In genomic region chr7:47518827-47519226, GRCh38 we compare ENCODE assay signal across 1 cellular context.
TF ChIP-seq lines count a peak whose summit lies in the region.

No MANE protein-coding gene starts in this region.

TF ChIP-seq in GM23338, 12 proteins besides CTCF, POLR2A, EP300 and RAD21 (continued from another document):
- TF ChIP-seq, protein P1, sequence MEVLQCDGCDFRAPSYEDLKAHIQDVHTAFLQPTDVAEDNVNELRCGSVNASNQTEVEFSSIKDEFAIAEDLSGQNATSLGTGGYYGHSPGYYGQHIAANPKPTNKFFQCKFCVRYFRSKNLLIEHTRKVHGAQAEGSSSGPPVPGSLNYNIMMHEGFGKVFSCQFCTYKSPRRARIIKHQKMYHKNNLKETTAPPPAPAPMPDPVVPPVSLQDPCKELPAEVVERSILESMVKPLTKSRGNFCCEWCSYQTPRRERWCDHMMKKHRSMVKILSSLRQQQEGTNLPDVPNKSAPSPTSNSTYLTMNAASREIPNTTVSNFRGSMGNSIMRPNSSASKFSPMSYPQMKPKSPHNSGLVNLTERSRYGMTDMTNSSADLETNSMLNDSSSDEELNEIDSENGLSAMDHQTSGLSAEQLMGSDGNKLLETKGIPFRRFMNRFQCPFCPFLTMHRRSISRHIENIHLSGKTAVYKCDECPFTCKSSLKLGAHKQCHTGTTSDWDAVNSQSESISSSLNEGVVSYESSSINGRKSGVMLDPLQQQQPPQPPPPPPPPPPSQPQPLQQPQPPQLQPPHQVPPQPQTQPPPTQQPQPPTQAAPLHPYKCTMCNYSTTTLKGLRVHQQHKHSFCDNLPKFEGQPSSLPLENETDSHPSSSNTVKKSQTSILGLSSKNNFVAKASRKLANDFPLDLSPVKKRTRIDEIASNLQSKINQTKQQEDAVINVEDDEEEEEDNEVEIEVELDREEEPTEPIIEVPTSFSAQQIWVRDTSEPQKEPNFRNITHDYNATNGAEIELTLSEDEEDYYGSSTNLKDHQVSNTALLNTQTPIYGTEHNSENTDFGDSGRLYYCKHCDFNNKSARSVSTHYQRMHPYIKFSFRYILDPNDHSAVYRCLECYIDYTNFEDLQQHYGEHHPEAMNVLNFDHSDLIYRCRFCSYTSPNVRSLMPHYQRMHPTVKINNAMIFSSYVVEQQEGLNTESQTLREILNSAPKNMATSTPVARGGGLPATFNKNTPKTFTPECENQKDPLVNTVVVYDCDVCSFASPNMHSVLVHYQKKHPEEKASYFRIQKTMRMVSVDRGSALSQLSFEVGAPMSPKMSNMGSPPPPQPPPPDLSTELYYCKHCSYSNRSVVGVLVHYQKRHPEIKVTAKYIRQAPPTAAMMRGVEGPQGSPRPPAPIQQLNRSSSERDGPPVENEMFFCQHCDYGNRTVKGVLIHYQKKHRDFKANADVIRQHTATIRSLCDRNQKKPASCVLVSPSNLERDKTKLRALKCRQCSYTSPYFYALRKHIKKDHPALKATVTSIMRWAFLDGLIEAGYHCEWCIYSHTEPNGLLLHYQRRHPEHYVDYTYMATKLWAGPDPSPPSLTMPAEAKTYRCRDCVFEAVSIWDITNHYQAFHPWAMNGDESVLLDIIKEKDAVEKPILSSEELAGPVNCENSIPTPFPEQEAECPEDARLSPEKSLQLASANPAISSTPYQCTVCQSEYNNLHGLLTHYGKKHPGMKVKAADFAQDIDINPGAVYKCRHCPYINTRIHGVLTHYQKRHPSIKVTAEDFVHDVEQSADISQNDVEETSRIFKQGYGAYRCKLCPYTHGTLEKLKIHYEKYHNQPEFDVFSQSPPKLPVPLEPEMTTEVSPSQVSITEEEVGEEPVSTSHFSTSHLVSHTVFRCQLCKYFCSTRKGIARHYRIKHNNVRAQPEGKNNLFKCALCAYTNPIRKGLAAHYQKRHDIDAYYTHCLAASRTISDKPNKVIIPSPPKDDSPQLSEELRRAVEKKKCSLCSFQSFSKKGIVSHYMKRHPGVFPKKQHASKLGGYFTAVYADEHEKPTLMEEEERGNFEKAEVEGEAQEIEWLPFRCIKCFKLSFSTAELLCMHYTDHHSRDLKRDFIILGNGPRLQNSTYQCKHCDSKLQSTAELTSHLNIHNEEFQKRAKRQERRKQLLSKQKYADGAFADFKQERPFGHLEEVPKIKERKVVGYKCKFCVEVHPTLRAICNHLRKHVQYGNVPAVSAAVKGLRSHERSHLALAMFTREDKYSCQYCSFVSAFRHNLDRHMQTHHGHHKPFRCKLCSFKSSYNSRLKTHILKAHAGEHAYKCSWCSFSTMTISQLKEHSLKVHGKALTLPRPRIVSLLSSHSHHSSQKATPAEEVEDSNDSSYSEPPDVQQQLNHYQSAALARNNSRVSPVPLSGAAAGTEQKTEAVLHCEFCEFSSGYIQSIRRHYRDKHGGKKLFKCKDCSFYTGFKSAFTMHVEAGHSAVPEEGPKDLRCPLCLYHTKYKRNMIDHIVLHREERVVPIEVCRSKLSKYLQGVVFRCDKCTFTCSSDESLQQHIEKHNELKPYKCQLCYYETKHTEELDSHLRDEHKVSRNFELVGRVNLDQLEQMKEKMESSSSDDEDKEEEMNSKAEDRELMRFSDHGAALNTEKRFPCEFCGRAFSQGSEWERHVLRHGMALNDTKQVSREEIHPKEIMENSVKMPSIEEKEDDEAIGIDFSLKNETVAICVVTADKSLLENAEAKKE (CRISPR knock-in tag; IDR thresholded peaks at IDR 0.05): no peak
- TF ChIP-seq ZNF114 (CRISPR knock-in tag; IDR thresholded peaks at IDR 0.05) (no peak), ETS1 (IDR thresholded peaks at IDR 0.05) (no peak), CREB1 (CRISPR knock-in tag; IDR thresholded peaks at IDR 0.05; ENCODE audit: low read depth) (no peak)
